Comparison of ENCODE assay signal across 17 cellular contexts in the genomic region with DNA sequence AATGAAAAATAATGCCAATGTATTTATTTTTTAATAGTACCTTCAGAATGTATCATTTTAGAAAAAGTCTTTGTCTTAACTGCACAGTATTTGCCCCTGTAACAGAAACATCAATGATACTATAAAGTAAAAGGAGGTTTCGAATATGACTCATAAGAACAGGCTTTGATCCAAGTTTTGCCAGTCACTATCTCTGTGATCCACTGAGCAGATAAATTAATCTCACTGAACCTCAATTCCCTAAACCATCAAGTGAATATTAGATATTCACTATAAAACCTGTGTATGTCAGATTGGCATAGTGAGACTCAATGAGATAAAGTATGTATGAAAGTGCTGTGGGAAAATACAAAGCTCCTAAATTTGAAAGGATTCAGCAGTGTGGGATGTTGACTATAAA.
DNase-seq lines count a peak whose midpoint lies in the region; ATAC-seq and TF ChIP-seq lines count a peak whose summit lies in the region.
"Had no signal": no experiment of that assay in that cellular context is flagged by ENCODE, and none has a peak within 500 bp of the region (broad histone marks: within the 10 kb centered on the region; RNA-seq: fewer than 3 reads in every experiment).

No MANE protein-coding gene starts in this region.

- TF ChIP-seq RAD21 in IMR-90 (IDR thresholded peaks at IDR 0.05; ENCODE audit: low read length) = no peak

- no peaks in the 10 kb centered on the region for H4K20me1 ChIP-seq in IMR-90 (ENCODE audit: insufficient read depth, low read length)

- no CpG with 5 or more reads among the region's 1 CpG for WGBS in IMR-90 (ENCODE audit: extremely low coverage in 2 of 2, insufficient read length in 1 of 2), 2 experiments
- WGBS in esophagus muscularis mucosa = 63% methylated on average over 1 of the region's 1 CpG

- no peaks in the 10 kb centered on the region for H3K36me3 ChIP-seq in IMR-90 (ENCODE audit: control insufficient read depth, insufficient read depth, low read length)
- no peaks in the 10 kb centered on the region for H3K36me3 ChIP-seq in esophagus muscularis mucosa

- no peak overlapping the region for H3K4me2 ChIP-seq in IMR-90 (ENCODE audit: low read depth, low read length)

- H2AFZ ChIP-seq in IMR-90 (replicated peaks; ENCODE audit: low read length, poor library complexity) = no peak overlapping the region

- H3K9ac ChIP-seq in IMR-90 (ENCODE audit: low read depth, low read length) = no peak overlapping the region

- H3K9me1 ChIP-seq in IMR-90 (ENCODE audit: insufficient read depth, low read length) = no peaks in the 10 kb centered on the region; the same call in 1 of the 2 replicates

- H3K27me3 ChIP-seq in IMR-90 (ENCODE audit: control insufficient read depth, insufficient read depth, low read length) (no peaks in the 10 kb centered on the region), esophagus muscularis mucosa (no peaks in the 10 kb centered on the region)

- dilution Hi-C loops in IMR-90 (cut with HindIII; ENCODE audit: low sequenced_read_pairs, unreplicated experiment) = no loop called here

- POLR2A ChIA-PET in IMR-90 (lab: Charles Lee; ENCODE audit: unreplicated experiment) = no interaction called here

- peak; percentile 36 for DNase-seq in ACHN
- peak; percentile 57 for DNase-seq in IMR-90
- DNase-seq in astrocyte of the hippocampus (ENCODE audit: low read depth, low spot score) = peak; percentile 25
- DNase-seq in iris pigment epithelial cell (ENCODE audit: low read depth) = peak; percentile 64
- no peak for DNase-seq in esophagus muscularis mucosa (ENCODE audit: extremely low spot score)
- DNase-seq: activated CD4-positive, alpha-beta T cell treated with anti-CD3 and anti-CD28 coated beads for 1 hour; activated CD8-positive, alpha-beta memory T cell treated with anti-CD3 and anti-CD28 coated beads, Interleukin-2, amount 50 U/mL, for 48 hours; COR-L47; GF-D8; natural killer cell; NCI-H2029 treated with DMSO at 0.1 percent for 48 hours; NCI-H69; RPMI8226; T-helper 17 cell had no signal

- TF ChIP-seq POLR2A in IMR-90 (IDR thresholded peaks at IDR 0.05; ENCODE audit: low read depth, low read length) (no peak), esophagus muscularis mucosa (IDR thresholded peaks at IDR 0.05; ENCODE audit: low read depth) (no peak)

- no peak overlapping the region for H2BK120ac ChIP-seq in IMR-90 (ENCODE audit: low read depth, low read length)

- no peak overlapping the region for H4K5ac ChIP-seq in IMR-90 (ENCODE audit: low read depth, low read length)

- H3K79me1 ChIP-seq in IMR-90 (ENCODE audit: low read depth in 1 of 2, low read length in 2 of 2) = peaks cover 2 to 6% of the 10 kb centered on the region in 2 experiments; a peak in 2 of 4 replicates

- no peak overlapping the region for H2BK5ac ChIP-seq in IMR-90 (ENCODE audit: low read depth, low read length, poor library complexity, severe bottlenecking)

- H3K27ac ChIP-seq in IMR-90 (ENCODE audit: insufficient read depth, low read length) (no peak overlapping the region), esophagus muscularis mucosa (replicated peaks in 1 of 4) (no peak overlapping the region)

- intact Hi-C loops in IMR-90 (cut with micrococcal nuclease) = no loop called here
- intact Hi-C loops in esophagus muscularis mucosa (cut with DNase I) = no loop called here

- no peak overlapping the region for H3K18ac ChIP-seq in IMR-90 (ENCODE audit: low read depth, low read length)

- no peak overlapping the region for H3K14ac ChIP-seq in IMR-90 (replicated peaks; ENCODE audit: low read depth, low read length)

- H3K4me1 ChIP-seq in IMR-90 (ENCODE audit: control insufficient read depth, insufficient read depth, low read length) (no peaks in the 10 kb centered on the region), esophagus muscularis mucosa (peaks cover 0 to 7% (median 2%) of the 10 kb centered on the region in 4 donors)

- ATAC-seq in IMR-90 (ENCODE audit: low read depth) (peak; percentile 62), HG03457 (IDR thresholded peaks at IDR 0.05; ENCODE audit: unreplicated experiment) (no peak), HG02571 (IDR thresholded peaks at IDR 0.05; ENCODE audit: unreplicated experiment) (no peak), HG03521 (IDR thresholded peaks at IDR 0.05; ENCODE audit: unreplicated experiment) (no peak)
- ATAC-seq: natural killer cell, T-helper 17 cell had no signal

- no peak overlapping the region for H3K4ac ChIP-seq in IMR-90 (ENCODE audit: low read depth, low read length)

- no TSS peak for BruUV-seq in IMR-90 (replicated peaks; lab: Mats Ljungman, UMichigan)

- no peak overlapping the region for H4K8ac ChIP-seq in IMR-90 (ENCODE audit: low read depth in 2 of 2, low read length in 2 of 2)

- in situ Hi-C loops in ACHN (cut with HindIII; ENCODE audit: low pct_ligation_motif_present, low pct_unique_long_range_greater_than_20kb, low sequenced_read_pairs) = no loop called here
- in situ Hi-C loops in IMR-90 (cut with MboI; ENCODE audit: low sequenced_read_pairs) = no loop called here

- H3K4me3 ChIP-seq in IMR-90 (ENCODE audit: insufficient read depth, low read depth, low read length) = no peak overlapping the region
- H3K4me3 ChIP-seq in esophagus muscularis mucosa = no peak overlapping the region

- H4K91ac ChIP-seq in IMR-90 (ENCODE audit: insufficient read depth, low read depth, low read length) = no peak overlapping the region

- H3K9me3 ChIP-seq in IMR-90 (ENCODE audit: control insufficient read depth, insufficient read depth, low read length) (no peaks in the 10 kb centered on the region), esophagus muscularis mucosa (no peaks in the 10 kb centered on the region)

- H2BK20ac ChIP-seq in IMR-90 (ENCODE audit: low read depth, low read length) = no peak overlapping the region

- H2AK9ac ChIP-seq in IMR-90 (replicated peaks; ENCODE audit: low read depth, low read length, poor library complexity) = no peak overlapping the region

- no peak overlapping the region for H2AK5ac ChIP-seq in IMR-90 (ENCODE audit: low read depth, low read length)

- no peak overlapping the region for H3K56ac ChIP-seq in IMR-90 (ENCODE audit: extremely low read depth, insufficient read depth, low read length)

- TF ChIP-seq EP300 in esophagus muscularis mucosa (IDR thresholded peaks at IDR 0.05) = no peak

- H3K23ac ChIP-seq in IMR-90 (ENCODE audit: low read depth, low read length) = no peak overlapping the region

- no peak for TF ChIP-seq CTCF in IMR-90 (conservative IDR thresholded peaks at IDR 0.05; ENCODE audit: low read depth, low read length)
- no peak for TF ChIP-seq CTCF in esophagus muscularis mucosa (IDR thresholded peaks at IDR 0.05)

- H2BK15ac ChIP-seq in IMR-90 (ENCODE audit: low read depth, low read length) = no peak overlapping the region

- CTCF ChIA-PET in IMR-90 (lab: Yijun Ruan, JAX) = no interaction called here

TF ChIP-seq in IMR-90, 13 proteins besides CTCF, POLR2A, EP300 and RAD21:
- TF ChIP-seq, protein P1, sequence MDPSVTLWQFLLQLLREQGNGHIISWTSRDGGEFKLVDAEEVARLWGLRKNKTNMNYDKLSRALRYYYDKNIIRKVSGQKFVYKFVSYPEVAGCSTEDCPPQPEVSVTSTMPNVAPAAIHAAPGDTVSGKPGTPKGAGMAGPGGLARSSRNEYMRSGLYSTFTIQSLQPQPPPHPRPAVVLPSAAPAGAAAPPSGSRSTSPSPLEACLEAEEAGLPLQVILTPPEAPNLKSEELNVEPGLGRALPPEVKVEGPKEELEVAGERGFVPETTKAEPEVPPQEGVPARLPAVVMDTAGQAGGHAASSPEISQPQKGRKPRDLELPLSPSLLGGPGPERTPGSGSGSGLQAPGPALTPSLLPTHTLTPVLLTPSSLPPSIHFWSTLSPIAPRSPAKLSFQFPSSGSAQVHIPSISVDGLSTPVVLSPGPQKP (IDR thresholded peaks at IDR 0.05; ENCODE audit: borderline replicate concordance, low read depth, low read length) = no peak
- TF ChIP-seq RCOR1 (IDR thresholded peaks at IDR 0.05; ENCODE audit: insufficient replicate concordance, low read length) = no peak
- TF ChIP-seq FOS (IDR thresholded peaks at IDR 0.05; ENCODE audit: low read depth, low read length) = peak; percentile 52; the same call in 1 of the 2 replicates
